In genomic region chr1:36450270-36450918, GRCh38 we compare ENCODE assay signal across 1 cellular context.
TF ChIP-seq lines count a peak whose summit lies in the region.

TSS of gene OSCP1 (minus strand) at chr1:36450451. CDS start at chr1:36450369, 82 bp downstream.

TF ChIP-seq in WTC11, 78 proteins besides CTCF, POLR2A, EP300 and RAD21 (continued from another document):
- peak; percentile 82; the same call in 1 of the 2 replicates for TF ChIP-seq FOXP4 (CRISPR knock-in tag; IDR thresholded peaks at IDR 0.05)
- TF ChIP-seq IRF1 (CRISPR knock-in tag; IDR thresholded peaks at IDR 0.05) = peak; percentile 86; the same call in 1 of the 2 replicates
- TF ChIP-seq FOXP1 (CRISPR knock-in tag; IDR thresholded peaks at IDR 0.05; ENCODE audit: borderline replicate concordance) = peak; percentile 91
- TF ChIP-seq PRRX2 (CRISPR knock-in tag; IDR thresholded peaks at IDR 0.05) = no peak
- TF ChIP-seq MAX (CRISPR knock-in tag; IDR thresholded peaks at IDR 0.05) = peak; percentile 95
- 0 out of 2 replicates have a peak, but pooled peaks have one; percentile 76 for TF ChIP-seq NR3C1 (CRISPR knock-in tag; conservative IDR thresholded peaks at IDR 0.05; ENCODE audit: low read depth)
- no peak for TF ChIP-seq GABPB1 (CRISPR knock-in tag; IDR thresholded peaks at IDR 0.05)
- 0 out of 2 replicates have a peak, but pooled peaks have one; percentile 38 for TF ChIP-seq KAT7 (CRISPR knock-in tag; IDR thresholded peaks at IDR 0.05; ENCODE audit: borderline replicate concordance)
- TF ChIP-seq USF1 (CRISPR knock-in tag; IDR thresholded peaks at IDR 0.05) = peak; percentile 59; the same call in 1 of the 2 replicates
- peak; percentile 26; the same call in 1 of the 2 replicates for TF ChIP-seq HMGXB4 (CRISPR knock-in tag; IDR thresholded peaks at IDR 0.05)
- peak; percentile 38; the same call in 1 of the 2 replicates for TF ChIP-seq NR2C2 (CRISPR knock-in tag; IDR thresholded peaks at IDR 0.05)
- no peak for TF ChIP-seq MXD4 (CRISPR knock-in tag; IDR thresholded peaks at IDR 0.05; ENCODE audit: borderline replicate concordance)
- no peak for TF ChIP-seq ZBTB43 (CRISPR knock-in tag; IDR thresholded peaks at IDR 0.05)
- no peak for TF ChIP-seq E2F5 (CRISPR knock-in tag; IDR thresholded peaks at IDR 0.05)
- peak; percentile 91 for TF ChIP-seq TP53 (CRISPR knock-in tag; IDR thresholded peaks at IDR 0.05)
- peak; percentile 90 for TF ChIP-seq NFE2L1 (CRISPR knock-in tag; IDR thresholded peaks at IDR 0.05)
- TF ChIP-seq ETV6 (CRISPR knock-in tag; IDR thresholded peaks at IDR 0.05) = 0 out of 2 replicates have a peak, but pooled peaks have one; percentile 84
- TF ChIP-seq FOXK1 (CRISPR knock-in tag; IDR thresholded peaks at IDR 0.05) = peak; percentile 75; the same call in 1 of the 2 replicates
- TF ChIP-seq ESRRA (CRISPR knock-in tag; IDR thresholded peaks at IDR 0.05; ENCODE audit: borderline replicate concordance) = 0 out of 2 replicates have a peak, but pooled peaks have one; percentile 57
- TF ChIP-seq ARID4B (CRISPR knock-in tag; IDR thresholded peaks at IDR 0.05; ENCODE audit: borderline replicate concordance) = 0 out of 2 replicates have a peak, but pooled peaks have one; percentile 87
- TF ChIP-seq NFYB (CRISPR knock-in tag; conservative IDR thresholded peaks at IDR 0.05; ENCODE audit: low read depth) = peak; percentile 96
- TF ChIP-seq SMAD3 (CRISPR knock-in tag; IDR thresholded peaks at IDR 0.05; ENCODE audit: borderline replicate concordance) = peak; percentile 79; the same call in 1 of the 2 replicates
- no peak for TF ChIP-seq ZNF396 (CRISPR knock-in tag; IDR thresholded peaks at IDR 0.05; ENCODE audit: borderline replicate concordance)
- TF ChIP-seq AFF4 (CRISPR knock-in tag; IDR thresholded peaks at IDR 0.05; ENCODE audit: borderline replicate concordance) = peak; percentile 89; the same call in 1 of the 2 replicates
- no peak for TF ChIP-seq E2F4 (CRISPR knock-in tag; IDR thresholded peaks at IDR 0.05; ENCODE audit: borderline replicate concordance, low read depth)
- peak; percentile 80; the same call in 1 of the 2 replicates for TF ChIP-seq CREB1 (CRISPR knock-in tag; IDR thresholded peaks at IDR 0.05)
TF ChIP-seq in WTC11: peak in this region for 31.
